Comparison of ENCODE assay signal across 19 cellular contexts in the genomic region with DNA sequence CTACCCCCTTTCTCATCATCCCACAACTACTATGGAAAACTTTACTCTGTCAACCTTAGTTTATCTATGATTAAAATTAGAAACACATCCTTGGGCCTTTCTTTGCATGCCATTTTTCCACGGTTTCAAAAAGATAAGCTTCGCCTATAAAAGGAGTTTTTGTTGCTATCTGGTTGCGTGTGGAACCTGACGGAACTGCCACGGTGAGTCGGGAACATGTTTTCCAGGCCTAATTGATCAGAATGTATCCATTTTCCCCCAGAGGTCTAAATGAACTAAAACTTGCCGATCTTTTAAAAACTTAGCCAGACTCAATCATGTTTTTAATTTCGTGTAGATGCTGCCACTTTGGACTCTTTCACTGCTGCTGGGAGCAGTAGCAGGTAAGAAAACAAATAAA. TPM values are rescaled to one million over a fixed set of nuclear protein-coding genes. Genes with fewer than 3 reads are reported as not detected.
DNase-seq lines count a peak whose midpoint lies in the region; ATAC-seq and TF ChIP-seq lines count a peak whose summit lies in the region.
"Had no signal": no experiment of that assay in that cellular context is flagged by ENCODE, and none has a peak within 500 bp of the region (broad histone marks: within the 10 kb centered on the region; RNA-seq: fewer than 3 reads in every experiment).

Gene PNLIP (plus strand): TSS at position 176 of the 400 bp plus-strand sequence. CDS start 162 bp downstream, at position 338.

- H4K8ac ChIP-seq in H9 (replicated peaks; ENCODE audit: insufficient read length, low read depth, low read length) = no peak within 1 kb of the TSS

- no peaks in the 10 kb centered on the region for H3K79me2 ChIP-seq in H9 (ENCODE audit: insufficient read depth, low read length)

- no peak within 1 kb of the TSS; a peak in 1 of 7 replicates for H3K27ac Mint-ChIP-seq in H9
- peak within 1 kb of the TSS; percentile 13 for H3K27ac Mint-ChIP-seq in neural crest cell (ENCODE audit: unreplicated experiment)
- H3K27ac Mint-ChIP-seq: B cell; CD4-positive, alpha-beta T cell; CD8-positive, alpha-beta T cell had no signal

- H2BK120ac ChIP-seq in H9 (ENCODE audit: low read depth, low read length, poor library complexity, severe bottlenecking) = no peak within 1 kb of the TSS

- H3K27ac ChIP-seq in H9 (ENCODE audit: insufficient read length, low read depth, low read length) (no peak within 1 kb of the TSS), WERI-Rb-1 (peak within 1 kb of the TSS; percentile 32; the same call in 1 of the 2 replicates)
- H3K27ac ChIP-seq: 22Rv1; A549; BLaER1 treated with 17β-estradiol and CSF1 and Interleukin-3, amounts not matched to agents 10 nM and 100 nM; C4-2B had no signal

- H3K9me3 ChIP-seq in H9 (ENCODE audit: control insufficient read depth, low read depth, low read length) = no peaks in the 10 kb centered on the region
- H3K9me3 ChIP-seq in WERI-Rb-1 (ENCODE audit: severe bottlenecking) = no peaks in the 10 kb centered on the region
- H3K9me3 ChIP-seq: A549; BLaER1 treated with 17β-estradiol and CSF1 and Interleukin-3, amounts not matched to agents 10 nM and 100 nM; Caco-2 had no signal

- no peaks in the 10 kb centered on the region for H3K36me3 ChIP-seq in WERI-Rb-1
- H3K36me3 ChIP-seq: BLaER1 treated with 17β-estradiol and CSF1 and Interleukin-3, amounts not matched to agents 10 nM and 100 nM had no signal

- H3K36me3 Mint-ChIP-seq in H9 (ENCODE audit: insufficient read depth in 1 of 3, low read depth in 3 of 3) (no peaks in the 10 kb centered on the region), neural crest cell (ENCODE audit: low read depth) (no peaks in the 10 kb centered on the region)
- H3K36me3 Mint-ChIP-seq: CD8-positive, alpha-beta T cell had no signal

- no peak within 1 kb of the TSS for H3T11ph ChIP-seq in H9 (ENCODE audit: low read length)

- no peak within 1 kb of the TSS for H4K91ac ChIP-seq in H9 (ENCODE audit: insufficient read length, low read depth, low read length)

- no peak within 1 kb of the TSS for H3K9ac ChIP-seq in H9 (ENCODE audit: extremely low read depth, insufficient read length, low read length)
- H3K9ac ChIP-seq: BLaER1 treated with 17β-estradiol and CSF1 and Interleukin-3, amounts not matched to agents 10 nM and 100 nM had no signal

- no peak within 1 kb of the TSS for H3K4me3 Mint-ChIP-seq in H9
- no peak within 1 kb of the TSS for H3K4me3 Mint-ChIP-seq in neural crest cell
- H3K4me3 Mint-ChIP-seq: B cell; CD4-positive, alpha-beta T cell; CD8-positive, alpha-beta T cell had no signal

- H3K23me2 ChIP-seq in H9 (ENCODE audit: insufficient read length, low read depth, low read length, poor library complexity, severe bottlenecking) = no peaks in the 10 kb centered on the region

- H3K4me1 Mint-ChIP-seq in H9 (peaks cover 9 to 10% of the 10 kb centered on the region in 2 experiments), neural crest cell (peaks cover 6% of the 10 kb centered on the region)
- H3K4me1 Mint-ChIP-seq: B cell had no signal

- no CpG with 5 or more reads among the region's 8 CpGs for WGBS in H9 (ENCODE audit: extremely low coverage, insufficient read length, low lambda C conversion rate)
- WGBS in lower leg skin, 2 donors = 85% methylated on average over 8 of the region's 8 CpGs

- H3K4ac ChIP-seq in H9 (ENCODE audit: low read depth, low read length) = no peak within 1 kb of the TSS

- H2AK5ac ChIP-seq in H9 (ENCODE audit: insufficient read length, low read length) = no peak within 1 kb of the TSS

- H2BK12ac ChIP-seq in H9 (ENCODE audit: insufficient read length, low read depth, low read length) = no peak within 1 kb of the TSS

- intact Hi-C loops in lower leg skin (cut with DNase I; ENCODE audit: low total_unique reads) = no loop called here

- H3K27me3 Mint-ChIP-seq in H9 (ENCODE audit: low read depth) (no peaks in the 10 kb centered on the region), neural crest cell (ENCODE audit: low read depth) (no peaks in the 10 kb centered on the region)
- H3K27me3 Mint-ChIP-seq: B cell; CD4-positive, alpha-beta T cell had no signal

- H3K23ac ChIP-seq in H9 (ENCODE audit: insufficient read length, low read depth, low read length) = no peak within 1 kb of the TSS

- H2BK5ac ChIP-seq in H9 (ENCODE audit: insufficient read length, low read length) = no peak within 1 kb of the TSS

- no peak within 1 kb of the TSS for H2AFZ ChIP-seq in H9 (ENCODE audit: low read length)

- H3K27me3 ChIP-seq in H9 (ENCODE audit: insufficient read depth, low read length) = no peaks in the 10 kb centered on the region
- H3K27me3 ChIP-seq in WERI-Rb-1 (ENCODE audit: insufficient read depth, low read depth, severe bottlenecking) = no peaks in the 10 kb centered on the region
- H3K27me3 ChIP-seq: BLaER1 treated with 17β-estradiol and CSF1 and Interleukin-3, amounts not matched to agents 10 nM and 100 nM had no signal

- H3K4me1 ChIP-seq in H9 (ENCODE audit: insufficient read depth, low read length) = no peaks in the 10 kb centered on the region; the same call in 1 of the 2 replicates
- H3K4me1 ChIP-seq: A549; BLaER1 treated with 17β-estradiol and CSF1 and Interleukin-3, amounts not matched to agents 10 nM and 100 nM; Caco-2 had no signal

- DNase-seq in H9 (no peak), WERI-Rb-1 (no peak), neural crest cell (ENCODE audit: low read depth, low spot score) (no peak), lower leg skin (ENCODE audit: low spot score in 2 of 2) (no peak)
- DNase-seq: AML-193; Caco-2; Calu3; CD4-positive, alpha-beta T cell; CD8-positive, alpha-beta T cell; DMS79 treated with DMSO at 0.1 percent for 48 hours; GF-D8 had no signal

- no peak within 1 kb of the TSS for H3K4me3 ChIP-seq in WERI-Rb-1 (ENCODE audit: low read depth, low read length)
- no peak within 1 kb of the TSS for H3K4me3 ChIP-seq in lower leg skin (ENCODE audit: low read depth, poor library complexity, severe bottlenecking)
- H3K4me3 ChIP-seq: A549; BLaER1 treated with 17β-estradiol and CSF1 and Interleukin-3, amounts not matched to agents 10 nM and 100 nM had no signal

- H3K9me3 Mint-ChIP-seq in H9 (no peaks in the 10 kb centered on the region), neural crest cell (peaks cover under 1% of the 10 kb centered on the region)
- H3K9me3 Mint-ChIP-seq: CD4-positive, alpha-beta T cell; CD8-positive, alpha-beta T cell had no signal

- H3K79me1 ChIP-seq in H9 (ENCODE audit: insufficient read depth, low read depth, low read length, poor library complexity, severe bottlenecking) = no peaks in the 10 kb centered on the region

- H2BK15ac ChIP-seq in H9 (ENCODE audit: low read depth, low read length) = no peak within 1 kb of the TSS

- H3K18ac ChIP-seq in H9 (ENCODE audit: insufficient read length, low read depth, low read length) = no peak within 1 kb of the TSS

- H2BK20ac ChIP-seq in H9 (ENCODE audit: low read depth, low read length, poor library complexity, severe bottlenecking) = peak within 1 kb of the TSS; percentile 60

- no peak within 1 kb of the TSS for H3K56ac ChIP-seq in H9 (ENCODE audit: insufficient read length, low read depth, low read length)

- no peaks in the 10 kb centered on the region for H4K20me1 ChIP-seq in H9 (ENCODE audit: control insufficient read depth, insufficient read depth, insufficient read length)
- H4K20me1 ChIP-seq: BLaER1 treated with 17β-estradiol and CSF1 and Interleukin-3, amounts not matched to agents 10 nM and 100 nM had no signal

- no peak for ATAC-seq in GM21825 (IDR thresholded peaks at IDR 0.05; ENCODE audit: unreplicated experiment)
- no peak for ATAC-seq in GM21360 (IDR thresholded peaks at IDR 0.05; ENCODE audit: unreplicated experiment)
- ATAC-seq: A549; CD8-positive, alpha-beta T cell had no signal

- TF ChIP-seq CTCF in H9 (conservative IDR thresholded peaks at IDR 0.05) (no peak), WERI-Rb-1 (IDR thresholded peaks at IDR 0.05; ENCODE audit: low read depth, low read length) (no peak), neural crest cell (conservative IDR thresholded peaks at IDR 0.05) (no peak), lower leg skin (IDR thresholded peaks at IDR 0.05) (no peak)

- H4K5ac ChIP-seq in H9 (ENCODE audit: insufficient read length, low read depth, low read length) = no peak within 1 kb of the TSS

- H3K14ac ChIP-seq in H9 (ENCODE audit: insufficient read depth, low read length) = no peak within 1 kb of the TSS

- TF ChIP-seq POLR2A in lower leg skin (IDR thresholded peaks at IDR 0.05) = no peak

- H3K4me2 ChIP-seq in H9 (ENCODE audit: insufficient read depth, insufficient read length, low read length) = no peak within 1 kb of the TSS
- H3K4me2 ChIP-seq: A549; BLaER1 treated with 17β-estradiol and CSF1 and Interleukin-3, amounts not matched to agents 10 nM and 100 nM had no signal

RNA-seq across cellular contexts. Expression of gene PNLIP, which starts in this region (rescaled TPM):
- total RNA-seq in H9 (2021) = not detected in 2 replicates
- total RNA-seq in neural crest cell = not detected in 2 replicates
- total RNA-seq in lower leg skin = under 1 TPM in 2 of 4 donors, not detected in 2; 0.23 to 0.32 TPM
- total RNA-seq: A172; B cell; Caco-2; Calu3; CD4-positive, alpha-beta T cell; CD8-positive, alpha-beta T cell had no signal
